In the genomic region with DNA sequence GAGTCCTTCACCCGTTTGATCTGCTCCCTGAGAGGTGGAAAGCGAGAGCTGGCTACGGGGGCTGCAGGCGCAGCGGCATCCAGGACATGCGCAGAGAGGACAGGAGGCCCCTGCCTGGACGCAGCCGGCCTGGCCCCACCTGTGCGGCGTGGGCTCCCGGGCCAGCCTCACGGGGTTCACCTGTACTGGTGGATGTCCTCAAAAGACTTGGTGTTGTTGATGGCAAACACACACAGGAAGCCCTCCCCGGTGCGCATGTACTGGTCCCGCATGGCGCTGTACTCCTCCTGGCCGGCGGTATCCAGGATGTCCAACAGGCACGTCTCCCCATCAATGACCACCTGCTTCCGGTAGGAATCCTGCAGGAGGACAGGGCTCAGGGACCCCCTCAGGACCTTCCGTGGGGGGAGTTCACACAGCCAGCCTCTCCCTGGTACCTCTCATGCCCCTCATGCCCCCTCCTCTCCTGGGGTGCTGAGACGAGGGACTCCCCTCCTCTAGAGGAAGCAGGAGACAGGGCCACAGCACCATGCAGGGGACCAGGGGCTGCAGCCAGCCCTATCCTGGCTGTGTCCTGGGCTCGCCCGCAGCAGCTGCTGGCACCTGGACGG, we compare ENCODE assay signal across 1 cellular context.
TF ChIP-seq lines count a peak whose summit lies in the region.

No MANE protein-coding gene starts in this region.

TF ChIP-seq in GM12878, 131 proteins besides CTCF, POLR2A, EP300 and RAD21:
- TF ChIP-seq BCL11A (IDR thresholded peaks at IDR 0.05; ENCODE audit: low read depth, low read length): no peak
